Comparison of ENCODE assay signal across 32 cellular contexts in genomic region chr10:57165671-57166070, GRCh38.
"Had no signal": no experiment of that assay in that cellular context is flagged by ENCODE, and none has a peak within 500 bp of the region (broad histone marks: within the 10 kb centered on the region; RNA-seq: fewer than 3 reads in every experiment).

No MANE protein-coding gene starts in this region.

- H3K4me3 ChIP-seq: coronary artery, dorsolateral prefrontal cortex, esophagus squamous epithelium, gastroesophageal sphincter, heart right ventricle had no signal

- H3K27ac ChIP-seq: brain microvascular endothelial cell, coronary artery, dorsolateral prefrontal cortex, epithelial cell of prostate, esophagus squamous epithelium, gastroesophageal sphincter, heart right ventricle had no signal

- H3K27ac Mint-ChIP-seq: activated CD4-positive, alpha-beta memory T cell treated with anti-CD3 and anti-CD28 coated beads, Interleukin-2, amount 10 ng/mL, durations not matched to agents 7 days and 5 days; activated CD4-positive, alpha-beta T cell treated with anti-CD3 and anti-CD28 coated beads, Interleukin-2, amount 10 ng/mL, durations not matched to agents 7 days and 5 days; activated naive CD4-positive, alpha-beta T cell treated with anti-CD3 and anti-CD28 coated beads, Interleukin-2, amount 10 ng/mL, durations not matched to agents 7 days and 5 days; activated naive CD4-positive, alpha-beta T cell treated with anti-CD3 and anti-CD28 coated beads, Interleukin-2, amount 50 U/mL, for 72 hours; activated naive CD8-positive, alpha-beta T cell treated with anti-CD3 and anti-CD28 coated beads, Interleukin-2, amount 10 ng/mL, durations not matched to agents 7 days and 5 days; activated T-cell treated with anti-CD3 and anti-CD28 coated beads, Interleukin-2, amount 50 U/mL, for 24 hours; activated T-cell treated with anti-CD3 and anti-CD28 coated beads, Interleukin-2, amount 50 U/mL, for 72 hours; dendritic cell treated with granulocyte-macrophage colony-stimulating factor and Interleukin-4, amounts not matched to agents 40 ng/mL and 50 ng/mL, for 4 days; effector memory CD8-positive, alpha-beta T cell had no signal

- H3K9me3 ChIP-seq: esophagus squamous epithelium, gastroesophageal sphincter, heart right ventricle had no signal

- H3K4me1 Mint-ChIP-seq: activated CD4-positive, alpha-beta memory T cell treated with anti-CD3 and anti-CD28 coated beads, Interleukin-2, amount 10 ng/mL, durations not matched to agents 7 days and 5 days; activated CD4-positive, alpha-beta T cell treated with anti-CD3 and anti-CD28 coated beads, Interleukin-2, amount 10 ng/mL, durations not matched to agents 7 days and 5 days; activated naive CD4-positive, alpha-beta T cell treated with anti-CD3 and anti-CD28 coated beads, Interleukin-2, amount 10 ng/mL, durations not matched to agents 7 days and 5 days; activated naive CD8-positive, alpha-beta T cell treated with anti-CD3 and anti-CD28 coated beads, Interleukin-2, amount 10 ng/mL, durations not matched to agents 7 days and 5 days; central memory CD8-positive, alpha-beta T cell had no signal

- ATAC-seq: activated naive CD4-positive, alpha-beta T cell treated with anti-CD3 and anti-CD28 coated beads, Interleukin-2, amount 50 U/mL, for 72 hours; activated T-cell treated with anti-CD3 and anti-CD28 coated beads, Interleukin-2, amount 50 U/mL, for 72 hours; effector memory CD8-positive, alpha-beta T cell; gastroesophageal sphincter; heart right ventricle had no signal

- H3K36me3 ChIP-seq: brain microvascular endothelial cell, esophagus squamous epithelium, gastroesophageal sphincter, heart right ventricle had no signal

- FAIRE-seq: astrocyte, bronchial epithelial cell, endometrium, endothelial cell of umbilical vein had no signal

- H3K27me3 Mint-ChIP-seq: activated CD4-positive, alpha-beta memory T cell treated with anti-CD3 and anti-CD28 coated beads, Interleukin-2, amount 10 ng/mL, durations not matched to agents 7 days and 5 days; activated CD4-positive, alpha-beta T cell treated with anti-CD3 and anti-CD28 coated beads, Interleukin-2, amount 10 ng/mL, durations not matched to agents 7 days and 5 days; activated naive CD4-positive, alpha-beta T cell treated with anti-CD3 and anti-CD28 coated beads, Interleukin-2, amount 10 ng/mL, durations not matched to agents 7 days and 5 days; activated naive CD8-positive, alpha-beta T cell treated with anti-CD3 and anti-CD28 coated beads, Interleukin-2, amount 10 ng/mL, durations not matched to agents 7 days and 5 days; activated T-cell treated with anti-CD3 and anti-CD28 coated beads, Interleukin-2, amount 50 U/mL, for 24 hours; central memory CD8-positive, alpha-beta T cell; dendritic cell treated with granulocyte-macrophage colony-stimulating factor and Interleukin-4, amounts not matched to agents 40 ng/mL and 50 ng/mL, for 4 days; effector memory CD8-positive, alpha-beta T cell had no signal

- H3K36me3 Mint-ChIP-seq: activated naive CD4-positive, alpha-beta T cell treated with anti-CD3 and anti-CD28 coated beads, Interleukin-2, amount 10 ng/mL, durations not matched to agents 7 days and 5 days; activated naive CD8-positive, alpha-beta T cell treated with anti-CD3 and anti-CD28 coated beads, Interleukin-2, amount 10 ng/mL, durations not matched to agents 7 days and 5 days had no signal

- H3K4me3 Mint-ChIP-seq: activated CD4-positive, alpha-beta memory T cell treated with anti-CD3 and anti-CD28 coated beads, Interleukin-2, amount 10 ng/mL, durations not matched to agents 7 days and 5 days; activated CD4-positive, alpha-beta T cell treated with anti-CD3 and anti-CD28 coated beads, Interleukin-2, amount 10 ng/mL, durations not matched to agents 7 days and 5 days; activated naive CD4-positive, alpha-beta T cell treated with anti-CD3 and anti-CD28 coated beads, Interleukin-2, amount 10 ng/mL, durations not matched to agents 7 days and 5 days; activated naive CD8-positive, alpha-beta T cell treated with anti-CD3 and anti-CD28 coated beads, Interleukin-2, amount 10 ng/mL, durations not matched to agents 7 days and 5 days; activated T-cell treated with anti-CD3 and anti-CD28 coated beads, Interleukin-2, amount 50 U/mL, for 24 hours; activated T-cell treated with anti-CD3 and anti-CD28 coated beads, Interleukin-2, amount 50 U/mL, for 72 hours; central memory CD8-positive, alpha-beta T cell; dendritic cell treated with granulocyte-macrophage colony-stimulating factor and Interleukin-4, amounts not matched to agents 40 ng/mL and 50 ng/mL, for 4 days; effector memory CD8-positive, alpha-beta T cell had no signal

- DNase-seq: activated CD4-positive, alpha-beta memory T cell treated with anti-CD3 and anti-CD28 coated beads, Interleukin-2, amount 10 ng/mL, durations not matched to agents 7 days and 5 days; activated CD4-positive, alpha-beta T cell treated with anti-CD3 and anti-CD28 coated beads for 1 hour; activated CD4-positive, alpha-beta T cell treated with anti-CD3 and anti-CD28 coated beads for 4 hours; activated CD4-positive, alpha-beta T cell treated with anti-CD3 and anti-CD28 coated beads, Interleukin-2, amount 10 ng/mL, durations not matched to agents 7 days and 5 days; activated CD4-positive, alpha-beta T cell treated with anti-CD3 and anti-CD28 coated beads, Interleukin-2, amount 50 U/mL, for 4 hours; activated CD8-positive, alpha-beta memory T cell treated with anti-CD3 and anti-CD28 coated beads, Interleukin-2, amount 50 U/mL, for 48 hours; activated gamma-delta T cell; activated naive CD4-positive, alpha-beta T cell; activated naive CD4-positive, alpha-beta T cell treated with anti-CD3 and anti-CD28 coated beads, Interleukin-2, amount 10 ng/mL, durations not matched to agents 7 days and 5 days; activated naive CD8-positive, alpha-beta T cell treated with anti-CD3 and anti-CD28 coated beads, Interleukin-2, amount 10 ng/mL, durations not matched to agents 7 days and 5 days; activated T-cell treated with anti-CD3 and anti-CD28 coated beads for 4 hours; activated T-cell treated with anti-CD3 and anti-CD28 coated beads, Interleukin-2, amount 50 U/mL, for 24 hours; activated T-cell treated with anti-CD3 and anti-CD28 coated beads, Interleukin-2, amount 50 U/mL, for 72 hours; amniotic stem cell; anterior cingulate cortex; brain microvascular endothelial cell; dorsolateral prefrontal cortex; effector memory CD8-positive, alpha-beta T cell; esophagus squamous epithelium; foreskin melanocyte; heart right ventricle; T-helper 2 cell had no signal

- H3K27me3 ChIP-seq: brain microvascular endothelial cell, dorsolateral prefrontal cortex, esophagus squamous epithelium, gastroesophageal sphincter, heart right ventricle had no signal

- H3K4me1 ChIP-seq: esophagus squamous epithelium, gastroesophageal sphincter, heart right ventricle had no signal
